ENCODE assay signal across 27 cellular contexts in the genomic region with DNA sequence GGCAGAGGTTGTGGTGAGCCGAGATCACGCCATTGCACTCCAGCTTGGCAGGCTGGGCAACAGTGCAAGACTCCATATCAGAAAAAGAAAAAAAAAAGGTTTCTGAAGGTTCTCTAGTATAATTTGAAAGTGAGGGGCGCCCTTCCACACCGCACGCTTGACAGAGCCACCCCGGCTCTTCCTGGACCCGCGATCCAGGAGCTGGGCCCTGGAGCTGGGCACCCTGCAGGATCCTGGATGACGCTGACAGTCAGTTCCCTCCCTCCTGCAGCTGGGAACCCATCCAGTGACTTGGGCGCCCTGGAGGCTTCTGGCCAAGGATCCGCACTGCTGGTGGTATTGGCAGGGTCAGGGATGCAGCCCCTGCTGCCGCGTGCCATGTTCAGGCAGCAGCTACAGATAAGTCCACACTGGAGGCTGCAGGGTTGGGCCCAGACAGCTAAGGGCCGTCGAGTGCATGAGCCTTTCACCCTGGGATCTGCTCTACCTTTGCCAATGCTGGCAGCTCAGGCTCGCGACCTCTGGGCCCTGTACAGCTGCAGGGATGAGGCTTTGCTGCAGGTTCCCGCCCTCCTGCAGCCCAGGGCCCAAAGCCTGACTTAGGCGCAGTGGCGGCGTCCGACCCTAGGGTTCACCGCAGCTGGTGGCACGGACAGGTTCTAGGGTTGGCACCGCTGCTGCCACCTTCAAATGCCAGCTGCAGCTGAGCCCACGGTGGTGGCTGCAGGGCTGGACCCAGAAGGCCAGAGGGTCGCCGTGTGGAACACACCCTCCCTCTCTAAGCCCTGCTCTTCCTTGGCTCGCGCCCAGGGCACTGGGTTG.
"Had no signal": no experiment of that assay in that cellular context is flagged by ENCODE, and none has a peak within 500 bp of the region (broad histone marks: within the 10 kb centered on the region; RNA-seq: fewer than 3 reads in every experiment).

No MANE protein-coding gene starts in this region.

- H3K27ac Mint-ChIP-seq: activated CD4-positive, alpha-beta memory T cell treated with anti-CD3 and anti-CD28 coated beads, Interleukin-2, amount 10 ng/mL, durations not matched to agents 7 days and 5 days; activated CD4-positive, alpha-beta T cell treated with anti-CD3 and anti-CD28 coated beads for 36 hours; activated CD4-positive, alpha-beta T cell treated with anti-CD3 and anti-CD28 coated beads, Interleukin-2, amount 10 ng/mL, durations not matched to agents 7 days and 5 days; activated naive CD8-positive, alpha-beta T cell; activated T-cell treated with anti-CD3 and anti-CD28 coated beads, Interleukin-2, amount 50 U/mL, for 24 hours; activated T-cell treated with anti-CD3 and anti-CD28 coated beads, Interleukin-2, amount 50 U/mL, for 72 hours; effector memory CD8-positive, alpha-beta T cell had no signal

- H3K4me1 ChIP-seq: body of pancreas, esophagus muscularis mucosa, foreskin keratinocyte, gastrocnemius medialis had no signal

- H3K27me3 ChIP-seq: body of pancreas, gastrocnemius medialis had no signal

- H3K4me3 Mint-ChIP-seq: activated CD4-positive, alpha-beta memory T cell treated with anti-CD3 and anti-CD28 coated beads, Interleukin-2, amount 10 ng/mL, durations not matched to agents 7 days and 5 days; activated CD4-positive, alpha-beta T cell treated with anti-CD3 and anti-CD28 coated beads for 36 hours; activated CD4-positive, alpha-beta T cell treated with anti-CD3 and anti-CD28 coated beads, Interleukin-2, amount 10 ng/mL, durations not matched to agents 7 days and 5 days; activated naive CD8-positive, alpha-beta T cell; activated T-cell treated with anti-CD3 and anti-CD28 coated beads, Interleukin-2, amount 50 U/mL, for 24 hours; activated T-cell treated with anti-CD3 and anti-CD28 coated beads, Interleukin-2, amount 50 U/mL, for 72 hours; effector memory CD8-positive, alpha-beta T cell had no signal

- H3K4me3 ChIP-seq: body of pancreas, esophagus muscularis mucosa, gastrocnemius medialis had no signal

- H3K27ac ChIP-seq: body of pancreas, esophagus muscularis mucosa, foreskin keratinocyte, gastrocnemius medialis had no signal

- H3K4me1 Mint-ChIP-seq: activated CD4-positive, alpha-beta memory T cell treated with anti-CD3 and anti-CD28 coated beads, Interleukin-2, amount 10 ng/mL, durations not matched to agents 7 days and 5 days; activated CD4-positive, alpha-beta T cell treated with anti-CD3 and anti-CD28 coated beads for 36 hours; activated CD4-positive, alpha-beta T cell treated with anti-CD3 and anti-CD28 coated beads, Interleukin-2, amount 10 ng/mL, durations not matched to agents 7 days and 5 days had no signal

- H3K9me3 ChIP-seq: body of pancreas, esophagus muscularis mucosa, gastrocnemius medialis had no signal

- DNase-seq: activated CD4-positive, alpha-beta memory T cell treated with anti-CD3 and anti-CD28 coated beads, Interleukin-2, amount 10 ng/mL, durations not matched to agents 7 days and 5 days; activated CD4-positive, alpha-beta T cell treated with anti-CD3 and anti-CD28 coated beads for 36 hours; activated CD4-positive, alpha-beta T cell treated with anti-CD3 and anti-CD28 coated beads, Interleukin-2, amount 10 ng/mL, durations not matched to agents 7 days and 5 days; activated CD4-positive, alpha-beta T cell treated with anti-CD3 and anti-CD28 coated beads, Interleukin-2, amount 50 U/mL, for 4 hours; activated CD4-positive, CD25-positive, alpha-beta regulatory T cell; activated CD4-positive, CD25-positive, alpha-beta regulatory T cell treated with anti-CD3 and anti-CD28 coated beads, Interleukin-2, amount 50 U/mL, for 72 hours; activated CD8-positive, alpha-beta memory T cell treated with anti-CD3 and anti-CD28 coated beads, Interleukin-2, amount 50 U/mL, for 48 hours; activated gamma-delta T cell; activated naive CD4-positive, alpha-beta T cell treated with anti-CD3 and anti-CD28 coated beads, Interleukin-2, amount 50 U/mL, for 16 hours; activated naive CD4-positive, alpha-beta T cell treated with Interleukin-2 at 50 U/mL for 16 hours; activated T-cell treated with anti-CD3 and anti-CD28 coated beads for 4 hours; activated T-cell treated with anti-CD3 and anti-CD28 coated beads, Interleukin-2, amount 50 U/mL, for 24 hours; activated T-cell treated with anti-CD3 and anti-CD28 coated beads, Interleukin-2, amount 50 U/mL, for 72 hours; amniotic stem cell; anterior cingulate cortex; body of pancreas; caudate nucleus; cortex of kidney; dermis blood vessel endothelial cell; effector CD4-positive, alpha-beta T cell; effector memory CD8-positive, alpha-beta T cell; erythroblast; foreskin keratinocyte; gastrocnemius medialis; T-helper 2 cell had no signal

- H3K36me3 ChIP-seq: esophagus muscularis mucosa, gastrocnemius medialis had no signal

- H3K9me3 Mint-ChIP-seq: activated CD4-positive, alpha-beta memory T cell treated with anti-CD3 and anti-CD28 coated beads, Interleukin-2, amount 10 ng/mL, durations not matched to agents 7 days and 5 days; activated CD4-positive, alpha-beta T cell treated with anti-CD3 and anti-CD28 coated beads, Interleukin-2, amount 10 ng/mL, durations not matched to agents 7 days and 5 days; effector memory CD8-positive, alpha-beta T cell had no signal

- ATAC-seq: activated CD4-positive, alpha-beta T cell treated with anti-CD3 and anti-CD28 coated beads for 36 hours; activated T-cell treated with anti-CD3 and anti-CD28 coated beads, Interleukin-2, amount 50 U/mL, for 72 hours; body of pancreas; effector memory CD8-positive, alpha-beta T cell; foreskin keratinocyte; gastrocnemius medialis had no signal
